1 cellular context compared by ENCODE assay signal in genomic region chr4:102730968-102731533, GRCh38.
TF ChIP-seq lines count a peak whose summit lies in the region.

No MANE protein-coding gene starts in this region.

TF ChIP-seq in GM12878, 131 proteins besides CTCF, POLR2A, EP300 and RAD21:
- TF ChIP-seq ZNF384 (IDR thresholded peaks at IDR 0.05; ENCODE audit: borderline replicate concordance, low read depth, low read length) = peak; percentile 38; the same call in 1 of the 2 replicates
- TF ChIP-seq CBX5 (IDR thresholded peaks at IDR 0.05; ENCODE audit: low read depth) = peak; percentile 68; the same call in 1 of the 2 replicates
- TF ChIP-seq ETV6 (conservative IDR thresholded peaks at IDR 0.05 in 1 of 2, IDR thresholded peaks at IDR 0.05 in 1 of 2; ENCODE audit: borderline replicate concordance in 1 of 2, low read depth in 1 of 2) = no peak
- TF ChIP-seq ASH2L (IDR thresholded peaks at IDR 0.05; ENCODE audit: borderline replicate concordance, low read depth) = no peak
